Comparison of ENCODE assay signal across 8 cellular contexts in genomic region chr2:12717191-12717987, GRCh38. TPM values are rescaled to one million over a fixed set of nuclear protein-coding genes. Genes with fewer than 3 reads are reported as not detected.
DNase-seq lines count a peak whose midpoint lies in the region; ATAC-seq and TF ChIP-seq lines count a peak whose summit lies in the region.

No MANE protein-coding gene starts in this region.

- TF ChIP-seq CTCF in BE2C (IDR thresholded peaks at IDR 0.05; ENCODE audit: low read depth, low read length) (peak; percentile 52), coronary artery (IDR thresholded peaks at IDR 0.05) (peak; percentile 48), left lung (IDR thresholded peaks at IDR 0.05) (peak in 1 of 2 donors; percentile 42)

- H3K36me3 ChIP-seq in BE2C (peaks cover 24% of the 10 kb centered on the region), left lung (no peaks in the 10 kb centered on the region)

- H3K4me1 ChIP-seq in BE2C (peaks cover 10% of the 10 kb centered on the region), left lung (peaks cover 11 to 38% of the 10 kb centered on the region in 2 donors)

- peak overlapping the region; percentile 92 to 95 for H3K27ac ChIP-seq in coronary artery
- peak overlapping the region; percentile 89 to 91 for H3K27ac ChIP-seq in left lung

- DNase-seq in BE2C = peak; percentile 76
- peak; percentile 80 for DNase-seq in NCI-H2171 (lab: John Stamatoyannopoulos, UW)
- peak; percentile 57 for DNase-seq in activated CD4-positive, CD25-positive, alpha-beta regulatory T cell treated with anti-CD3 and anti-CD28 coated beads, Interleukin-2, amount 50 U/mL, for 72 hours
- peak; percentile 81 for DNase-seq in coronary artery (ENCODE audit: low spot score)
- DNase-seq in left lung = peak; percentile 67 to 87
- peak; percentile 22 for DNase-seq in stimulated activated CD8-positive, alpha-beta memory T cell treated with anti-CD3 and anti-CD28 coated beads, Interleukin-15, amount 100 ng/mL, for 24 hours (ENCODE audit: low read depth)

- H3K4me3 ChIP-seq in BE2C (ENCODE audit: low read depth, low read length) (peak overlapping the region; percentile 97), coronary artery (peak overlapping the region; percentile 91), left lung (peak overlapping the region; percentile 59 to 83)

- no peaks in the 10 kb centered on the region for H3K27me3 ChIP-seq in BE2C
- H3K27me3 ChIP-seq in left lung = peaks cover 0 to 54% of the 10 kb centered on the region in 2 donors

- intact Hi-C loops in left lung (cut with DNase I) = loop anchor here in 1 of 2 donors (5.0 kb wide), 1 partner anchor 550 kb away; no protein-coding TSS in a partner anchor

- ATAC-seq in GM21717 (IDR thresholded peaks at IDR 0.05; ENCODE audit: unreplicated experiment) (peak; percentile 23), left lung (peak; percentile 47), GM18868 (IDR thresholded peaks at IDR 0.05; ENCODE audit: unreplicated experiment) (no peak)

- H3K9me3 ChIP-seq in BE2C (no peaks in the 10 kb centered on the region), left lung (no peaks in the 10 kb centered on the region)

RNA-seq across cellular contexts. Expression of gene TRIB2, which starts 0.7 kb away (rescaled TPM):
- polyA plus RNA-seq in BE2C (2012; ENCODE audit: insufficient read depth, insufficient read length, low read depth) = 318 TPM
- total RNA-seq in left lung = 10 to 100 TPM; 36.4 to 39.7 TPM

Comparison
In these comparisons a context has a peak if more than half of its experiments do, and no peak if none do; other contexts are left out.
1. DNase-seq: peak in every context shown above with its lines; median percentile 81 in coronary artery; 80 in NCI-H2171; 77 in left lung; 76 in BE2C; 57 in activated CD4-positive, CD25-positive, alpha-beta regulatory T cell treated with anti-CD3 and anti-CD28 coated beads, Interleukin-2, amount 50 U/mL, for 72 hours; 22 in stimulated activated CD8-positive, alpha-beta memory T cell treated with anti-CD3 and anti-CD28 coated beads, Interleukin-15, amount 100 ng/mL, for 24 hours.